In the genomic region with DNA sequence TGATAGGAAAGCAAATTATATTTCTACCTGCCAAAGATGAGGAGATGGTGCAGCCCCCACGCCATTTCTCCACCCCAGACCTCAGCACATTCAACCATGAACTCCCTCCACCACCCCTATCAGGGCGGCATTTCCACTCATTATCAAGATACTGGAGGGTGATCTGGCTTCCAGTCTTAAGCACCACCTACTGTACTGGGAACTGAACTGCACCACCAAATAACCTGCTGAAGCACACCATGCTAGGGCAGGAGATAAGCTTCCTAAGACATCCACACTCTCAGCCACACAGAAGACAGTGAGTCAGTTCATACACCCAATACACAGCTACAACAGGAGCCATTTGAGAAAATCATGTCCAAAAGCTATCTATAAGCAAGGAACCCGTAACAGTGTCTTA, we compare ENCODE assay signal across 14 cellular contexts.
DNase-seq lines count a peak whose midpoint lies in the region; ATAC-seq and TF ChIP-seq lines count a peak whose summit lies in the region.
"Had no signal": no experiment of that assay in that cellular context is flagged by ENCODE, and none has a peak within 500 bp of the region (broad histone marks: within the 10 kb centered on the region; RNA-seq: fewer than 3 reads in every experiment).

No MANE protein-coding gene starts in this region.

- H3K27me3 ChIP-seq in AG04450 (ENCODE audit: control insufficient read depth, insufficient read depth, low read length) (no peaks in the 10 kb centered on the region), PC-3 (ENCODE audit: low read length) (no peaks in the 10 kb centered on the region)
- H3K27me3 ChIP-seq: BLaER1 treated with 17β-estradiol and CSF1 and Interleukin-3, amounts not matched to agents 10 nM and 100 nM; uterus had no signal

- H3K79me2 ChIP-seq in PC-3 (ENCODE audit: low read length): no peaks in the 10 kb centered on the region

- H3K4me3 Mint-ChIP-seq in activated CD4-positive, alpha-beta T cell treated with anti-CD3 and anti-CD28 coated beads for 36 hours: no peak overlapping the region
- H3K4me3 Mint-ChIP-seq: activated CD8-positive, alpha-beta T cell treated with anti-CD3 and anti-CD28 coated beads, Interleukin-2, amount 10 ng/mL, durations not matched to agents 7 days and 5 days; activated naive CD8-positive, alpha-beta T cell had no signal

- no peak for ATAC-seq in PC-3
- ATAC-seq in activated CD4-positive, alpha-beta T cell treated with anti-CD3 and anti-CD28 coated beads for 36 hours: no peak
- ATAC-seq: activated CD8-positive, alpha-beta T cell treated with anti-CD3 and anti-CD28 coated beads, Interleukin-2, amount 10 ng/mL, durations not matched to agents 7 days and 5 days; left ventricle myocardium superior had no signal

- DNase-seq in AG04450 (ENCODE audit: low read depth, low spot score): no peak
- DNase-seq in H4 (ENCODE audit: low spot score): peak; percentile 13
- DNase-seq in PC-3: peak; percentile 6
- no peak for DNase-seq in epithelial cell of proximal tubule (ENCODE audit: low read depth)
- no peak for DNase-seq in AG20443 (ENCODE audit: low spot score)
- DNase-seq in GDM1 (lab: John Stamatoyannopoulos, UW): no peak
- DNase-seq in nucleus accumbens (lab: John Stamatoyannopoulos, UW): no peak
- no peak for DNase-seq in activated CD4-positive, alpha-beta T cell treated with anti-CD3 and anti-CD28 coated beads for 36 hours
- DNase-seq: activated CD8-positive, alpha-beta T cell treated with anti-CD3 and anti-CD28 coated beads, Interleukin-2, amount 10 ng/mL, durations not matched to agents 7 days and 5 days; left ventricle myocardium superior; uterus had no signal

- intact Hi-C loops in PC-3 (cut with micrococcal nuclease): no loop called here
- intact Hi-C loops in activated CD4-positive, alpha-beta T cell treated with anti-CD3 and anti-CD28 coated beads for 36 hours (cut with DNase I, micrococcal nuclease): no loop called here

- no peak overlapping the region for H3K27ac ChIP-seq in AG04450 (ENCODE audit: low read depth, low read length)
- no peak overlapping the region for H3K27ac ChIP-seq in PC-3 (ENCODE audit: low read length)
- H3K27ac ChIP-seq: BLaER1 treated with 17β-estradiol and CSF1 and Interleukin-3, amounts not matched to agents 10 nM and 100 nM; uterus had no signal

- no peaks in the 10 kb centered on the region for H3F3A ChIP-seq in PC-3 (ENCODE audit: low read length, unreplicated experiment)

- H3K27me3 Mint-ChIP-seq in activated CD4-positive, alpha-beta T cell treated with anti-CD3 and anti-CD28 coated beads for 36 hours: peaks cover 2% of the 10 kb centered on the region

- no peaks in the 10 kb centered on the region for H4K20me1 ChIP-seq in PC-3 (ENCODE audit: low read length)
- H4K20me1 ChIP-seq: BLaER1 treated with 17β-estradiol and CSF1 and Interleukin-3, amounts not matched to agents 10 nM and 100 nM had no signal

- no peak overlapping the region for H3K9ac ChIP-seq in PC-3 (ENCODE audit: low read length)
- H3K9ac ChIP-seq: BLaER1 treated with 17β-estradiol and CSF1 and Interleukin-3, amounts not matched to agents 10 nM and 100 nM had no signal

- H2AFZ ChIP-seq in PC-3 (ENCODE audit: low read length): no peak overlapping the region

- H3K36me3 ChIP-seq in PC-3 (ENCODE audit: low read depth, low read length): no peaks in the 10 kb centered on the region
- H3K36me3 ChIP-seq: BLaER1 treated with 17β-estradiol and CSF1 and Interleukin-3, amounts not matched to agents 10 nM and 100 nM; HAP-1; uterus had no signal

- no peak overlapping the region for H3K27ac Mint-ChIP-seq in activated CD4-positive, alpha-beta T cell treated with anti-CD3 and anti-CD28 coated beads for 36 hours
- H3K27ac Mint-ChIP-seq: activated CD8-positive, alpha-beta T cell treated with anti-CD3 and anti-CD28 coated beads, Interleukin-2, amount 10 ng/mL, durations not matched to agents 7 days and 5 days; activated naive CD8-positive, alpha-beta T cell had no signal

- H3K4me3 ChIP-seq in AG04450 (ENCODE audit: low read depth, low read length): no peak overlapping the region
- no peak overlapping the region for H3K4me3 ChIP-seq in PC-3 (ENCODE audit: low read length)
- H3K4me3 ChIP-seq in epithelial cell of proximal tubule (ENCODE audit: low read depth, low read length): no peak overlapping the region
- H3K4me3 ChIP-seq: BLaER1 treated with 17β-estradiol and CSF1 and Interleukin-3, amounts not matched to agents 10 nM and 100 nM; HAP-1; uterus had no signal

- H3K36me3 Mint-ChIP-seq in activated CD4-positive, alpha-beta T cell treated with anti-CD3 and anti-CD28 coated beads for 36 hours (ENCODE audit: low read depth): peaks cover 2% of the 10 kb centered on the region

- H3K9me3 ChIP-seq in AG04450 (ENCODE audit: control insufficient read depth, insufficient read depth, low read length) (peaks cover 15% of the 10 kb centered on the region; the same call in 1 of the 2 replicates), PC-3 (ENCODE audit: low read length) (no peaks in the 10 kb centered on the region)
- H3K9me3 ChIP-seq: HAP-1, uterus had no signal

- H3K9me3 Mint-ChIP-seq in activated CD4-positive, alpha-beta T cell treated with anti-CD3 and anti-CD28 coated beads for 36 hours (ENCODE audit: low read depth): peaks cover 21% of the 10 kb centered on the region

- H3K4me2 ChIP-seq in PC-3 (ENCODE audit: low read length): no peak overlapping the region
- H3K4me2 ChIP-seq: BLaER1 treated with 17β-estradiol and CSF1 and Interleukin-3, amounts not matched to agents 10 nM and 100 nM had no signal

- no peaks in the 10 kb centered on the region for H3K4me1 ChIP-seq in PC-3 (ENCODE audit: insufficient read depth, low read length)
- H3K4me1 ChIP-seq: BLaER1 treated with 17β-estradiol and CSF1 and Interleukin-3, amounts not matched to agents 10 nM and 100 nM; uterus had no signal

- TF ChIP-seq CTCF in AG04450 (IDR thresholded peaks at IDR 0.05; ENCODE audit: low read depth, low read length) (peak; percentile 23; the same call in 1 of the 2 replicates), PC-3 (conservative IDR thresholded peaks at IDR 0.05; ENCODE audit: low read depth, low read length) (no peak; the same call in 1 of the 2 replicates), epithelial cell of proximal tubule (conservative IDR thresholded peaks at IDR 0.05; ENCODE audit: low read depth, low read length) (peak; percentile 11)

- POLR2A ChIA-PET in AG04450 (lab: Yijun Ruan, JAX): no interaction called here
- POLR2A ChIA-PET in PC-3 (lab: Charles Lee; ENCODE audit: unreplicated experiment): no interaction called here
- POLR2A ChIA-PET in activated CD4-positive, alpha-beta T cell treated with anti-CD3 and anti-CD28 coated beads for 36 hours (lab: Charles Lee): no interaction called here

- no peaks in the 10 kb centered on the region for H3K9me2 ChIP-seq in PC-3 (replicated peaks; ENCODE audit: low read length)

- no TSS peak for BruUV-seq in PC-3 (replicated peaks; lab: Mats Ljungman, UMichigan)

- no peaks in the 10 kb centered on the region for H3K4me1 Mint-ChIP-seq in activated CD4-positive, alpha-beta T cell treated with anti-CD3 and anti-CD28 coated beads for 36 hours

- CTCF ChIA-PET in AG04450 (lab: Charles Lee) (interaction anchor here (1.5 kb wide), 1 partner anchor 481 kb away, joined by 3 read pairs; no protein-coding TSS in a partner anchor), PC-3 (lab: Charles Lee) (interaction anchor here (0.6 kb wide), 1 partner anchor 99 kb away, joined by 3 read pairs; no protein-coding TSS in a partner anchor)
- CTCF ChIA-PET in activated CD4-positive, alpha-beta T cell treated with anti-CD3 and anti-CD28 coated beads for 36 hours (lab: Charles Lee): interaction anchor here (0.6 kb wide), 1 partner anchor 719 kb away, joined by 3 read pairs; no protein-coding TSS in a partner anchor

Comparison
In these comparisons a context has a peak if more than half of its experiments do, and no peak if none do; other contexts are left out.
1. DNase-seq: peak in H4 (single experiment) and PC-3 (single experiment); none in AG04450 (single experiment), epithelial cell of proximal tubule (single experiment), AG20443 (single experiment), GDM1 (single experiment), nucleus accumbens (0 of 56) and activated CD4-positive, alpha-beta T cell treated with anti-CD3 and anti-CD28 coated beads for 36 hours (single experiment).